ENCODE assay signal across 15 cellular contexts in genomic region chr12:25824729-25825128, GRCh38.
"Had no signal": no experiment of that assay in that cellular context is flagged by ENCODE, and none has a peak within 500 bp of the region (broad histone marks: within the 10 kb centered on the region; RNA-seq: fewer than 3 reads in every experiment).

No MANE protein-coding gene starts in this region.

- H3K4me3 Mint-ChIP-seq: activated naive CD8-positive, alpha-beta T cell; activated T-cell treated with anti-CD3 and anti-CD28 coated beads, Interleukin-2, amount 50 U/mL, for 4 hours; nephron progenitor cell had no signal

- H3K27me3 ChIP-seq: esophagus muscularis mucosa, gastrocnemius medialis, hepatocyte, SJCRH30, tibial artery had no signal

- DNase-seq: activated CD4-positive, alpha-beta T cell treated with anti-CD3 and anti-CD28 coated beads, Interleukin-2, amount 50 U/mL, for 48 hours; activated CD4-positive, CD25-positive, alpha-beta regulatory T cell treated with anti-CD3 and anti-CD28 coated beads, Interleukin-2, amount 50 U/mL, for 72 hours; activated gamma-delta T cell; activated T-cell treated with anti-CD3 and anti-CD28 coated beads, Interleukin-2, amount 50 U/mL, for 4 hours; gastrocnemius medialis; kidney; lower lobe of right lung; nephron progenitor cell; SJCRH30; stimulated activated CD4-positive, alpha-beta T cell treated with anti-CD3 and anti-CD28 coated beads, Interleukin-4, amount 100 ng/mL, for 4 hours; stomach; tibial artery had no signal

- H3K27me3 Mint-ChIP-seq: activated naive CD8-positive, alpha-beta T cell had no signal

- H3K36me3 ChIP-seq: esophagus muscularis mucosa, gastrocnemius medialis, lower lobe of right lung, SJCRH30, stomach, tibial artery had no signal

- H3K4me1 ChIP-seq: gastrocnemius medialis, lower lobe of right lung, SJCRH30 had no signal

- H3K9me3 Mint-ChIP-seq: activated T-cell treated with anti-CD3 and anti-CD28 coated beads, Interleukin-2, amount 50 U/mL, for 4 hours; nephron progenitor cell had no signal

- ATAC-seq: activated T-cell treated with anti-CD3 and anti-CD28 coated beads, Interleukin-2, amount 50 U/mL, for 4 hours; gastrocnemius medialis had no signal

- H3K27ac Mint-ChIP-seq: activated naive CD8-positive, alpha-beta T cell; nephron progenitor cell had no signal

- H3K27ac ChIP-seq: gastrocnemius medialis, hepatocyte, lower lobe of right lung, SJCRH30, tibial artery had no signal

- H3K4me3 ChIP-seq: esophagus muscularis mucosa, gastrocnemius medialis, hepatocyte, lower lobe of right lung, SJCRH30, stomach, tibial artery had no signal

- H3K9me3 ChIP-seq: esophagus muscularis mucosa, gastrocnemius medialis, lower lobe of right lung, SJCRH30, stomach, tibial artery had no signal

- H3K36me3 Mint-ChIP-seq: activated naive CD8-positive, alpha-beta T cell had no signal
